In genomic region chr6:128310061-128310460, GRCh38 we compare ENCODE assay signal across 23 cellular contexts.
A peak's percentile ranks its signal among the peaks of the same experiment; 100 is the strongest.
DNase-seq lines count a peak whose midpoint lies in the region; TF ChIP-seq lines count a peak whose summit lies in the region.
"Had no signal": no experiment of that assay in that cellular context is flagged by ENCODE, and none has a peak within 500 bp of the region (broad histone marks: within the 10 kb centered on the region; RNA-seq: fewer than 3 reads in every experiment).

No MANE protein-coding gene starts in this region.

- no peak overlapping the region for H2AFZ ChIP-seq in H9 (ENCODE audit: low read length)

- no peak overlapping the region for H2BK20ac ChIP-seq in H9 (ENCODE audit: low read depth, low read length, poor library complexity, severe bottlenecking)

- no peak overlapping the region for H3T11ph ChIP-seq in H9 (ENCODE audit: low read length)

- no peak overlapping the region for H3K9ac ChIP-seq in H9 (ENCODE audit: extremely low read depth, insufficient read length, low read length)

- H3K23me2 ChIP-seq in H9 (ENCODE audit: insufficient read length, low read depth, low read length, poor library complexity, severe bottlenecking): no peaks in the 10 kb centered on the region

- no peak overlapping the region for H2BK15ac ChIP-seq in H9 (ENCODE audit: low read depth, low read length)

- no peak overlapping the region for H2BK5ac ChIP-seq in H9 (ENCODE audit: insufficient read length, low read length)

- peaks cover 34 to 40% of the 10 kb centered on the region in 2 experiments for H3K4me1 Mint-ChIP-seq in H9
- H3K4me1 Mint-ChIP-seq: nephron had no signal

- H4K91ac ChIP-seq in H9 (ENCODE audit: insufficient read length, low read depth, low read length): no peak overlapping the region

- H3K4me3 ChIP-seq in fibroblast of the aortic adventitia (ENCODE audit: low read depth, low read length): no peak overlapping the region
- H3K4me3 ChIP-seq in spleen: no peak overlapping the region
- H3K4me3 ChIP-seq: heart left ventricle, mucosa of descending colon, ovary had no signal

- no peak overlapping the region for H2AK5ac ChIP-seq in H9 (ENCODE audit: insufficient read length, low read length)

- H3K9me3 ChIP-seq in H9 (ENCODE audit: control insufficient read depth, low read depth, low read length) (no peaks in the 10 kb centered on the region), spleen (no peaks in the 10 kb centered on the region)
- H3K9me3 ChIP-seq: heart left ventricle, mucosa of descending colon, ovary had no signal

- no peak overlapping the region for H3K23ac ChIP-seq in H9 (ENCODE audit: insufficient read length, low read depth, low read length)

- no peaks in the 10 kb centered on the region for H3K9me3 Mint-ChIP-seq in H9
- H3K9me3 Mint-ChIP-seq: activated T-cell treated with anti-CD3 and anti-CD28 coated beads, Interleukin-2, amount 50 U/mL, for 24 hours; brain; CD8-positive, alpha-beta T cell; IgD-negative memory B cell; nephron had no signal

- no peak overlapping the region for H3K4me2 ChIP-seq in H9 (ENCODE audit: insufficient read depth, insufficient read length, low read length)

- TF ChIP-seq POLR2A in spleen (IDR thresholded peaks at IDR 0.05): no peak

- intact Hi-C loops in spleen (cut with DNase I; ENCODE audit: low total_unique reads): no loop called here

- no peak overlapping the region for H3K56ac ChIP-seq in H9 (ENCODE audit: insufficient read length, low read depth, low read length)

- H3K27ac ChIP-seq in H9 (ENCODE audit: insufficient read length, low read depth, low read length) (no peak overlapping the region), spleen (no peak overlapping the region)
- H3K27ac ChIP-seq: heart left ventricle, ovary had no signal

- no peaks in the 10 kb centered on the region for H4K20me1 ChIP-seq in H9 (ENCODE audit: control insufficient read depth, insufficient read depth, insufficient read length)

- no peak overlapping the region for H2BK12ac ChIP-seq in H9 (ENCODE audit: insufficient read length, low read depth, low read length)

- no peak overlapping the region for H3K4me3 Mint-ChIP-seq in H9
- H3K4me3 Mint-ChIP-seq: activated CD4-positive, alpha-beta T cell treated with anti-CD3 and anti-CD28 coated beads, Interleukin-2, amount 10 ng/mL, durations not matched to agents 7 days and 5 days; activated T-cell treated with anti-CD3 and anti-CD28 coated beads, Interleukin-2, amount 50 U/mL, for 24 hours; B cell; brain; CD8-positive, alpha-beta T cell; IgD-negative memory B cell; nephron had no signal

- no peak overlapping the region for H2BK120ac ChIP-seq in H9 (ENCODE audit: low read depth, low read length, poor library complexity, severe bottlenecking)

- H3K4ac ChIP-seq in H9 (ENCODE audit: low read depth, low read length): no peak overlapping the region

- no peak overlapping the region for H4K5ac ChIP-seq in H9 (ENCODE audit: insufficient read length, low read depth, low read length)

- H3K4me1 ChIP-seq in H9 (ENCODE audit: insufficient read depth, low read length) (peaks cover 2% of the 10 kb centered on the region; the same call in 1 of the 2 replicates), spleen (peaks cover 0 to 9% (median 0%) of the 10 kb centered on the region in 6 donors)

- TF ChIP-seq CTCF in H9 (conservative IDR thresholded peaks at IDR 0.05): no peak
- TF ChIP-seq CTCF in fibroblast of the aortic adventitia (IDR thresholded peaks at IDR 0.05; ENCODE audit: insufficient read depth, low read length): no peak
- TF ChIP-seq CTCF in spleen (IDR thresholded peaks at IDR 0.05 in 8 of 11, conservative IDR thresholded peaks at IDR 0.05 in 3 of 11): no peak

- H3K14ac ChIP-seq in H9 (ENCODE audit: insufficient read depth, low read length): no peak overlapping the region

- DNase-seq in H9: no peak
- DNase-seq in MV-4-11 (lab: John Stamatoyannopoulos, UW): peak; percentile 17
- DNase-seq in NCI-H524 treated with DMSO at 0.1 percent for 48 hours (lab: John Stamatoyannopoulos, UW): peak; percentile 82
- DNase-seq in fibroblast of the aortic adventitia (ENCODE audit: low read depth): peak; percentile 19
- no peak for DNase-seq in hippocampal formation (lab: John Stamatoyannopoulos, UW)
- no peak for DNase-seq in cerebellar nuclear complex (lab: John Stamatoyannopoulos, UW)
- no peak for DNase-seq in NCI-H2029 (lab: John Stamatoyannopoulos, UW)
- DNase-seq in spleen: no peak
- DNase-seq: activated CD4-positive, alpha-beta T cell treated with anti-CD3 and anti-CD28 coated beads, Interleukin-2, amount 10 ng/mL, durations not matched to agents 7 days and 5 days; activated T-cell treated with anti-CD3 and anti-CD28 coated beads, Interleukin-2, amount 50 U/mL, for 24 hours; CD8-positive, alpha-beta T cell; DMS 273 treated with DMSO at 0.1 percent for 48 hours; effector CD4-positive, alpha-beta T cell; heart left ventricle; mucosa of descending colon; NCI-H2029 treated with DMSO at 0.1 percent for 48 hours; ovary; stimulated activated CD4-positive, alpha-beta T cell treated with anti-CD3 and anti-CD28 coated beads, Interleukin-2, amount 100 ng/mL, for 48 hours; T-helper 9 cell had no signal

- H3K27me3 ChIP-seq in H9 (ENCODE audit: insufficient read depth, low read length) (no peaks in the 10 kb centered on the region), spleen (replicated peaks in 1 of 7) (no peaks in the 10 kb centered on the region)
- H3K27me3 ChIP-seq: heart left ventricle, ovary had no signal

- no CpG with 5 or more reads among the region's 3 CpGs for WGBS in H9 (ENCODE audit: extremely low coverage, insufficient read length, low lambda C conversion rate)
- 88 to 92% (median 91%) methylated on average over 3 of the region's 3 CpGs for WGBS in spleen, 5 donors

- no peaks in the 10 kb centered on the region for H3K27me3 Mint-ChIP-seq in H9 (ENCODE audit: low read depth)
- H3K27me3 Mint-ChIP-seq: activated CD4-positive, alpha-beta T cell treated with anti-CD3 and anti-CD28 coated beads, Interleukin-2, amount 10 ng/mL, durations not matched to agents 7 days and 5 days; activated T-cell treated with anti-CD3 and anti-CD28 coated beads, Interleukin-2, amount 50 U/mL, for 24 hours; B cell; brain; IgD-negative memory B cell had no signal

- no peaks in the 10 kb centered on the region; a peak in 1 of 7 replicates for H3K36me3 Mint-ChIP-seq in H9 (ENCODE audit: insufficient read depth in 1 of 3, low read depth in 3 of 3)
- H3K36me3 Mint-ChIP-seq: brain; CD8-positive, alpha-beta T cell had no signal

- peaks cover 2% of the 10 kb centered on the region; the same call in 1 of the 2 replicates for H3K79me2 ChIP-seq in H9 (ENCODE audit: insufficient read depth, low read length)

- no peak overlapping the region for H4K8ac ChIP-seq in H9 (replicated peaks; ENCODE audit: insufficient read length, low read depth, low read length)

- no peaks in the 10 kb centered on the region for H3K36me3 ChIP-seq in spleen
- H3K36me3 ChIP-seq: heart left ventricle, ovary had no signal

- no peak overlapping the region for H3K18ac ChIP-seq in H9 (ENCODE audit: insufficient read length, low read depth, low read length)

- peak overlapping the region in 2 of 3 experiments; percentile 6 to 15; a peak in 2 of 7 replicates for H3K27ac Mint-ChIP-seq in H9
- H3K27ac Mint-ChIP-seq: activated T-cell treated with anti-CD3 and anti-CD28 coated beads, Interleukin-2, amount 50 U/mL, for 24 hours; B cell; brain; CD8-positive, alpha-beta T cell; IgD-negative memory B cell; nephron had no signal

- peaks cover 5% of the 10 kb centered on the region for H3K79me1 ChIP-seq in H9 (ENCODE audit: insufficient read depth, low read depth, low read length, poor library complexity, severe bottlenecking)

Comparison
In these comparisons a context has a peak if more than half of its experiments do, and no peak if none do; other contexts are left out.
1. DNase-seq: peak in MV-4-11 (single experiment), NCI-H524 treated with DMSO at 0.1 percent for 48 hours (single experiment) and fibroblast of the aortic adventitia (single experiment); none in H9 (single experiment), hippocampal formation (0 of 2), cerebellar nuclear complex (0 of 2), NCI-H2029 (single experiment) and spleen (single experiment).